ENCODE assay signal across 8 cellular contexts in the genomic region with DNA sequence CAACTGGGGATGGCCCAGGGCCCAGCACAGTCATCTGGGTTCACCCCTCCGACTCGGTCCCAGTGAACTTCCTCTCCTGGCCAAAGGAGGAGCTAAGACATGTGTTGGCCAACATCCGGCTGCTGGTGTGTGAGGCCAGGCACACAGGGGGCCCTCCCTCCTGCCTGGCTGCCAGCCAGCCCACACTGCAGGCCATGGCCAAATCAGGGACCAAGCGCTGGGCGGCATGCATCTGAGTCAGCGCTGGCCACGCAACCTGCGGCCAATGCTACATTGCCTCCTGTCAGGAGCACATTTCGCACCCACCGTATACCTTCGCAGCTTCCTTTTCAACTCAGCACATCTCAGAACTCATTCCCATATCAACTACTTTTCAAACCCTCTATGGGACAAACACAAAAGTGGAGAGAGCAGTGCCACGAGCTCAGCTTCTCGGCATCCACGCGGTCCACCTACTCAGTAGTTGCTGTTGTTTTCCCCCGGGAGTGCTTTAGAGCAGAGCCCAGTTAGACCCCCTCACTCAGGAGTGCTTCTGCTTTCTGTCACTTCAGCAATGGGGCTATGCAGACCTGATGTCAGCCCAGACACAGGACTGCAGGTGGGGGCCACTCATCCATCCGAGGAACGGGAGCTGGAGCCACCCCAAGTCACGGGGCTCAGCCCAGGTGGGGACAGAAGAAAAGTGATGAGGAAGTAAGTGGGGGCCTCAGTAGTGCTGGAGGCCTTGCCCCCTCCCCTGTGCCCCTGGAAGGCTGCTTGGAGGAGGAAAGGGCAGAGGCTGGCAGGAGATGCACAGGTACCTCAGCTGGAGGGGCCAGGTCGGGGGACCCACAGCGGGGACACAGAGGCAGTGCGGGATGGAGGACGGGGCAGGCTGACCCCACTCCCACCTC. TPM values are rescaled to one million over a fixed set of nuclear protein-coding genes. Genes with fewer than 3 reads are reported as not detected.
A peak's percentile ranks its signal among the peaks of the same experiment; 100 is the strongest.
DNase-seq lines count a peak whose midpoint lies in the region; ATAC-seq and TF ChIP-seq lines count a peak whose summit lies in the region.

No MANE protein-coding gene starts in this region.

- H2BK120ac ChIP-seq in mesenchymal stem cell (ENCODE audit: low read depth, low read length) = no peak overlapping the region

- no peak overlapping the region for H2AFZ ChIP-seq in mesenchymal stem cell (ENCODE audit: low read depth, low read length)

- peak overlapping the region; percentile 24 for H3K9ac ChIP-seq in mesenchymal stem cell (ENCODE audit: low read length)

- H3K27ac ChIP-seq in effector memory CD4-positive, alpha-beta T cell (ENCODE audit: insufficient read depth, low read length, poor library complexity, severe bottlenecking) = peak overlapping the region; percentile 32
- peak overlapping the region; percentile 31 for H3K27ac ChIP-seq in mesenchymal stem cell (ENCODE audit: low read length, poor library complexity, severe bottlenecking)
- peak overlapping the region; percentile 68 to 74 for H3K27ac ChIP-seq in thoracic aorta

- H3K14ac ChIP-seq in mesenchymal stem cell (ENCODE audit: low read length in 2 of 2) = peak overlapping the region in 1 of 2 experiments; percentile 91

- H3K4me3 ChIP-seq in effector memory CD4-positive, alpha-beta T cell (ENCODE audit: insufficient read depth, low read depth, low read length, poor library complexity, severe bottlenecking) = no peak overlapping the region
- H3K4me3 ChIP-seq in mesenchymal stem cell (ENCODE audit: insufficient read depth in 1 of 2, low read depth in 1 of 2, low read length in 2 of 2) = no peak overlapping the region
- peak overlapping the region; percentile 25 for H3K4me3 ChIP-seq in thoracic aorta

- DNase-seq in Daoy (ENCODE audit: low read depth) (peak; percentile 99), GM20000 (ENCODE audit: low spot score) (peak; percentile 83), T-cell (peak in 22 of 34 experiments; percentile 26 to 72 (median 46)), mesenchymal stem cell (peak; percentile 91), thoracic aorta (ENCODE audit: low spot score) (peak; percentile 87), NCI-H774 (lab: John Stamatoyannopoulos, UW) (no peak)
- DNase-seq in effector memory CD4-positive, alpha-beta T cell = no peak

- peak overlapping the region in 1 of 2 experiments; percentile 51 for H2BK12ac ChIP-seq in mesenchymal stem cell (ENCODE audit: low read length in 2 of 2)

- H4K8ac ChIP-seq in mesenchymal stem cell (ENCODE audit: low read length) = peak overlapping the region; percentile 73

- H3K18ac ChIP-seq in mesenchymal stem cell (ENCODE audit: low read depth in 1 of 2, low read length in 2 of 2) = peak overlapping the region; percentile 56 to 85

- no peaks in the 10 kb centered on the region for H3K27me3 Mint-ChIP-seq in T-cell

- H3K27me3 ChIP-seq in effector memory CD4-positive, alpha-beta T cell (replicated peaks; ENCODE audit: control insufficient read depth, insufficient read depth, low read length, poor library complexity, severe bottlenecking) = no peaks in the 10 kb centered on the region
- H3K27me3 ChIP-seq in mesenchymal stem cell (ENCODE audit: control insufficient read depth in 1 of 2, insufficient read depth in 1 of 2, low read length in 2 of 2) (no peaks in the 10 kb centered on the region), thoracic aorta (replicated peaks; ENCODE audit: insufficient read depth) (no peaks in the 10 kb centered on the region)

- ATAC-seq in HG03571 (IDR thresholded peaks at IDR 0.05; ENCODE audit: unreplicated experiment) = peak; percentile 94
- peak; percentile 41 to 79 (median 72) for ATAC-seq in T-cell (replicated peaks in 1 of 4)
- peak; percentile 92 for ATAC-seq in thoracic aorta (ENCODE audit: insufficient number of reproducible peaks, low FRiP score, low read depth)

- TF ChIP-seq CTCF in GM20000 (IDR thresholded peaks at IDR 0.05; ENCODE audit: extremely low read depth, missing control alignments) (no peak), thoracic aorta (IDR thresholded peaks at IDR 0.05) (peak; percentile 68)

- no peak overlapping the region for H2AK5ac ChIP-seq in mesenchymal stem cell (ENCODE audit: low read length, severe bottlenecking)

- peaks cover 12% of the 10 kb centered on the region for H3K4me1 ChIP-seq in effector memory CD4-positive, alpha-beta T cell (ENCODE audit: control insufficient read depth, insufficient read depth, low read length, poor library complexity, severe bottlenecking)
- H3K4me1 ChIP-seq in mesenchymal stem cell (ENCODE audit: control insufficient read depth, insufficient read depth, low read depth, low read length) (peaks cover 29% of the 10 kb centered on the region), thoracic aorta (ENCODE audit: control insufficient read depth in 1 of 2, low read depth in 2 of 2) (peaks cover 19 to 31% of the 10 kb centered on the region in 2 donors)

- CTCF ChIA-PET in T-cell (lab: Charles Lee) = interaction anchor here in 1 of 2 donors (0.8 kb wide), 1 partner anchor 11 kb away, joined by 4 read pairs; no protein-coding TSS in a partner anchor

- no peak overlapping the region for H3K23ac ChIP-seq in mesenchymal stem cell (ENCODE audit: low read length in 2 of 2)

- H3K27ac Mint-ChIP-seq in T-cell = peak overlapping the region; percentile 72 to 86

- H3K9me3 Mint-ChIP-seq in T-cell = no peaks in the 10 kb centered on the region

- WGBS in mesenchymal stem cell = 69% methylated on average over 19 of the region's 23 CpGs

- peaks cover 16% of the 10 kb centered on the region for H3K36me3 Mint-ChIP-seq in T-cell

- no peak overlapping the region for H3K4me2 ChIP-seq in mesenchymal stem cell (ENCODE audit: low read length, poor library complexity, severe bottlenecking)

- peaks cover 23 to 45% (median 32%) of the 10 kb centered on the region in 3 donors for H3K4me1 Mint-ChIP-seq in T-cell

- peaks cover 19% of the 10 kb centered on the region for H3K36me3 ChIP-seq in effector memory CD4-positive, alpha-beta T cell (ENCODE audit: control insufficient read depth, insufficient read depth, low read length)
- H3K36me3 ChIP-seq in mesenchymal stem cell (ENCODE audit: control insufficient read depth in 1 of 2, insufficient read depth in 2 of 2, low read depth in 1 of 2, low read length in 2 of 2) = peaks cover 13 to 42% of the 10 kb centered on the region in 2 experiments
- H3K36me3 ChIP-seq in thoracic aorta = peaks cover 41% of the 10 kb centered on the region

- peak overlapping the region in 1 of 2 experiments; percentile 69 for H3K4ac ChIP-seq in mesenchymal stem cell (ENCODE audit: low read depth in 1 of 2, low read length in 2 of 2)

- POLR2A ChIA-PET in T-cell (lab: Charles Lee) = interaction anchor here in 1 of 2 donors (0.6 kb wide), 1 partner anchor 76 kb away, joined by 3 read pairs; no protein-coding TSS in a partner anchor

- H2BK5ac ChIP-seq in mesenchymal stem cell (ENCODE audit: low read depth, low read length, poor library complexity, severe bottlenecking) = no peak overlapping the region

- H2BK15ac ChIP-seq in mesenchymal stem cell (ENCODE audit: low read depth, poor library complexity, severe bottlenecking) = peak overlapping the region; percentile 29

- no peaks in the 10 kb centered on the region for H3K9me3 ChIP-seq in effector memory CD4-positive, alpha-beta T cell (ENCODE audit: control insufficient read depth, low read length)
- H3K9me3 ChIP-seq in mesenchymal stem cell (ENCODE audit: control insufficient read depth, low read length) = no peaks in the 10 kb centered on the region
- H3K9me3 ChIP-seq in thoracic aorta = no peaks in the 10 kb centered on the region

- H3K79me1 ChIP-seq in mesenchymal stem cell (replicated peaks; ENCODE audit: low read length, poor library complexity, severe bottlenecking) = peaks cover 3% of the 10 kb centered on the region

- H3K4me3 Mint-ChIP-seq in T-cell = peak overlapping the region in 1 of 3 donors; percentile 0

- H4K91ac ChIP-seq in mesenchymal stem cell (ENCODE audit: low read length) = peak overlapping the region; percentile 65

RNA-seq across cellular contexts. Expression of a gene that starts 13.9 kb away (rescaled TPM):
- 18.2 and 19.9 TPM in 2 replicates for total RNA-seq in Daoy (2014; rRNA removed; shearing (Covaris generic))
- total RNA-seq in T-cell (100 to 1,000 TPM in 1 of 5 donors, 10 to 100 TPM in 4; 29.2 to 110 (median 32.0) TPM), thoracic aorta (100 to 1,000 TPM in 1 of 2 donors, 10 to 100 TPM in 1; 71.2 to 194 TPM)
- 62.3 TPM for polyA plus RNA-seq in mesenchymal stem cell (2013, experiment 1 of 2)
- 64.2 TPM for polyA plus RNA-seq in mesenchymal stem cell (2013, experiment 2 of 2)

RNA-seq across cellular contexts. Expression of a gene that starts 24.2 kb away (rescaled TPM):
- total RNA-seq in Daoy (2014; rRNA removed; shearing (Covaris generic)) = 36.1 and 64.4 TPM in 2 replicates
- total RNA-seq in T-cell (10 to 100 TPM; 39.7 to 98.5 (median 72.8) TPM), thoracic aorta (100 to 1,000 TPM in 1 of 2 donors, 10 to 100 TPM in 1; 46.3 to 103 TPM)
- polyA plus RNA-seq in mesenchymal stem cell (2013, experiment 1 of 2) = 66.8 TPM
- polyA plus RNA-seq in mesenchymal stem cell (2013, experiment 2 of 2) = 66.1 TPM

Comparison
In these comparisons a context has a peak if more than half of its experiments do, and no peak if none do; other contexts are left out.
1. DNase-seq: peak in Daoy (single experiment), GM20000 (single experiment), T-cell (22 of 34), mesenchymal stem cell (single experiment) and thoracic aorta (single experiment); none in effector memory CD4-positive, alpha-beta T cell (0 of 3) and NCI-H774 (single experiment).
2. Peak in every context shown above with its lines, with median percentiles within 50 percentile points of each other: ATAC-seq and H3K27ac ChIP-seq.